Comparison of ENCODE assay signal across 9 cellular contexts in the genomic region with DNA sequence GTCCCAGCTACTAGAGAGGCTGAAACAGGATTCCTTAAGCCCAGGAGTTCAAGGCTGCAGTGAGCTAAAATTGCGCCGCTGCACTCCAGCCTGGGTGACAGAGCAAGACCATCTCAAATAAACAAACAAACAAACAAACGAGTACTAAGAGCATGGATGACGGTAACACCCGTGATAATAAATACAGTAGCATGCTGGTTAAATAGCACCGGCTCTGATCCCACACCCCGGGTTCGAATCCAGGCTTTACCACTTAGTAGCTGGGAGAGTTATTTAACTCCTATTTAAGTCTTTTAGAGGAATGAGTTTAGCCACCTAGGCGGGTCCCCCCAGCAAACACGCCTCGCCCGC. TPM values are rescaled to one million over a fixed set of nuclear protein-coding genes. Genes with fewer than 3 reads are reported as not detected.
DNase-seq lines count a peak whose midpoint lies in the region; ATAC-seq, FAIRE-seq and TF ChIP-seq lines count a peak whose summit lies in the region.
"Had no signal": no experiment of that assay in that cellular context is flagged by ENCODE, and none has a peak within 500 bp of the region (broad histone marks: within the 10 kb centered on the region; RNA-seq: fewer than 3 reads in every experiment).

No MANE protein-coding gene starts in this region.

- ATAC-seq in HG03457 (IDR thresholded peaks at IDR 0.05; ENCODE audit: unreplicated experiment): no peak

- H3K4me3 ChIP-seq in keratinocyte (ENCODE audit: control insufficient read depth in 2 of 3, extremely low read depth in 1 of 3, insufficient read depth in 2 of 3, low read depth in 1 of 3, low read length in 3 of 3) (peak overlapping the region; percentile 69 to 90 (median 75)), stomach smooth muscle (ENCODE audit: low read length in 2 of 2) (peak overlapping the region; percentile 94 to 99)

- H3K36me3 Mint-ChIP-seq in T-helper 1 cell treated with Interleukin-12 subunit alpha and Interleukin-12 subunit beta and Interleukin-4 antibody, amounts not matched to agents 30 μg/mL and 1 μg/mL, for 36 hours (ENCODE audit: low read depth): no peaks in the 10 kb centered on the region
- H3K36me3 Mint-ChIP-seq in activated T-helper 2 cell treated with anti-CD3 and anti-CD28 coated beads, Interferon-gamma antibody, Interleukin-2, Interleukin-4, amounts not matched to agents 10 μg/mL and 5 μg/mL and 100 μg/mL, durations not matched to agents 14 hours and 24 hours and 36 hours (ENCODE audit: low read depth): peaks cover 17% of the 10 kb centered on the region

- H3K27me3 ChIP-seq in keratinocyte (ENCODE audit: control insufficient read depth, extremely low read depth, insufficient read depth, low read length): no peaks in the 10 kb centered on the region
- H3K27me3 ChIP-seq in stomach smooth muscle (ENCODE audit: control insufficient read depth in 1 of 2, insufficient read depth in 2 of 2, low read length in 2 of 2): peaks cover 0 to 4% of the 10 kb centered on the region in 2 donors

- H3K4me3 Mint-ChIP-seq in T-helper 1 cell treated with Interleukin-12 subunit alpha and Interleukin-12 subunit beta and Interleukin-4 antibody, amounts not matched to agents 30 μg/mL and 1 μg/mL, for 36 hours: peak overlapping the region; percentile 98
- peak overlapping the region; percentile 90 for H3K4me3 Mint-ChIP-seq in activated T-helper 2 cell treated with anti-CD3 and anti-CD28 coated beads, Interferon-gamma antibody, Interleukin-2, Interleukin-4, amounts not matched to agents 10 μg/mL and 5 μg/mL and 100 μg/mL, durations not matched to agents 14 hours and 24 hours and 36 hours (ENCODE audit: low read depth)

- H3K27ac Mint-ChIP-seq in T-helper 1 cell treated with Interleukin-12 subunit alpha and Interleukin-12 subunit beta and Interleukin-4 antibody, amounts not matched to agents 30 μg/mL and 1 μg/mL, for 36 hours: peak overlapping the region; percentile 91
- H3K27ac Mint-ChIP-seq in activated T-helper 2 cell treated with anti-CD3 and anti-CD28 coated beads, Interferon-gamma antibody, Interleukin-2, Interleukin-4, amounts not matched to agents 10 μg/mL and 5 μg/mL and 100 μg/mL, durations not matched to agents 14 hours and 24 hours and 36 hours: peak overlapping the region; percentile 80

- intact Hi-C loops in activated T-helper 2 cell treated with anti-CD3 and anti-CD28 coated beads, Interferon-gamma antibody, Interleukin-2, Interleukin-4, amounts not matched to agents 10 μg/mL and 5 μg/mL and 100 μg/mL, durations not matched to agents 14 hours and 24 hours and 36 hours (cut with micrococcal nuclease): loop anchor here (1.0 to 5.0 kb wide), 5 partner anchors 34 to 248 kb away; a partner anchor contains a TSS

- H2AFZ ChIP-seq in keratinocyte (ENCODE audit: control insufficient read depth, low read length): peak overlapping the region; percentile 60

- no peaks in the 10 kb centered on the region for H3K9me1 ChIP-seq in keratinocyte (ENCODE audit: control insufficient read depth, extremely low read depth, insufficient read depth, low read length)

- H3K4me1 ChIP-seq in keratinocyte (ENCODE audit: control insufficient read depth, extremely low read depth, insufficient read depth, low read length): peaks cover 36% of the 10 kb centered on the region
- H3K4me1 ChIP-seq in stomach smooth muscle (ENCODE audit: control insufficient read depth, insufficient read depth, low read length): peaks cover 8% of the 10 kb centered on the region

- H3K4me1 Mint-ChIP-seq in T-helper 1 cell treated with Interleukin-12 subunit alpha and Interleukin-12 subunit beta and Interleukin-4 antibody, amounts not matched to agents 30 μg/mL and 1 μg/mL, for 36 hours (ENCODE audit: low read depth): peaks cover 19% of the 10 kb centered on the region
- H3K4me1 Mint-ChIP-seq in activated T-helper 2 cell treated with anti-CD3 and anti-CD28 coated beads, Interferon-gamma antibody, Interleukin-2, Interleukin-4, amounts not matched to agents 10 μg/mL and 5 μg/mL and 100 μg/mL, durations not matched to agents 14 hours and 24 hours and 36 hours (ENCODE audit: low read depth): peaks cover 19% of the 10 kb centered on the region

- FAIRE-seq in keratinocyte (lab: Jason Lieb, UNC): no peak

- H3K9me3 Mint-ChIP-seq in T-helper 1 cell treated with Interleukin-12 subunit alpha and Interleukin-12 subunit beta and Interleukin-4 antibody, amounts not matched to agents 30 μg/mL and 1 μg/mL, for 36 hours: no peaks in the 10 kb centered on the region
- H3K9me3 Mint-ChIP-seq in activated T-helper 2 cell treated with anti-CD3 and anti-CD28 coated beads, Interferon-gamma antibody, Interleukin-2, Interleukin-4, amounts not matched to agents 10 μg/mL and 5 μg/mL and 100 μg/mL, durations not matched to agents 14 hours and 24 hours and 36 hours: no peaks in the 10 kb centered on the region

- H3K4me2 ChIP-seq in keratinocyte (ENCODE audit: control insufficient read depth, extremely low read depth, insufficient read depth, low read depth, low read length): peak overlapping the region; percentile 85

- DNase-seq in T-helper 1 cell (no peak), keratinocyte (ENCODE audit: low read depth, low spot score) (no peak), NCI-H1930 (lab: John Stamatoyannopoulos, UW) (no peak), AML-193 (lab: John Stamatoyannopoulos, UW) (no peak)
- DNase-seq in activated T-helper 2 cell treated with anti-CD3 and anti-CD28 coated beads, Interferon-gamma antibody, Interleukin-2, Interleukin-4, amounts not matched to agents 10 μg/mL and 5 μg/mL and 100 μg/mL, durations not matched to agents 14 hours and 24 hours and 36 hours (ENCODE audit: low spot score): no peak

- peaks cover 3% of the 10 kb centered on the region for H4K20me1 ChIP-seq in keratinocyte (ENCODE audit: control insufficient read depth, extremely low read depth, insufficient read depth, low read length)

- TF ChIP-seq CTCF in keratinocyte (optimal IDR thresholded peaks at IDR 0.05 in 1 of 3, IDR thresholded peaks at IDR 0.05 in 1 of 3, conservative IDR thresholded peaks at IDR 0.05 in 1 of 3; ENCODE audit: extremely low read depth in 1 of 3, insufficient read depth in 2 of 3, low read length in 3 of 3): no peak

- dilution Hi-C loops in keratinocyte (cut with MboI; ENCODE audit: extremely low pct_ligation_motif_present, low sequenced_read_pairs): no loop called here

- H3K36me3 ChIP-seq in keratinocyte (ENCODE audit: control insufficient read depth in 2 of 2, extremely low read depth in 1 of 2, insufficient read depth in 2 of 2, low read length in 2 of 2) (peaks cover 3 to 18% of the 10 kb centered on the region in 2 experiments), stomach smooth muscle (ENCODE audit: control insufficient read depth in 2 of 2, insufficient read depth in 2 of 2, low read length in 2 of 2) (peaks cover 8% of the 10 kb centered on the region in 2 donors)

- peaks cover 28% of the 10 kb centered on the region for H3K27me3 Mint-ChIP-seq in T-helper 1 cell treated with Interleukin-12 subunit alpha and Interleukin-12 subunit beta and Interleukin-4 antibody, amounts not matched to agents 30 μg/mL and 1 μg/mL, for 36 hours (ENCODE audit: low read depth)
- peaks cover 4% of the 10 kb centered on the region for H3K27me3 Mint-ChIP-seq in activated T-helper 2 cell treated with anti-CD3 and anti-CD28 coated beads, Interferon-gamma antibody, Interleukin-2, Interleukin-4, amounts not matched to agents 10 μg/mL and 5 μg/mL and 100 μg/mL, durations not matched to agents 14 hours and 24 hours and 36 hours (ENCODE audit: low read depth)

- H3K9me3 ChIP-seq in keratinocyte (ENCODE audit: control insufficient read depth, low read depth, low read length): no peaks in the 10 kb centered on the region
- H3K9me3 ChIP-seq in stomach smooth muscle (ENCODE audit: control insufficient read depth in 2 of 2, low read length in 2 of 2): no peaks in the 10 kb centered on the region

- H3K79me2 ChIP-seq in keratinocyte (ENCODE audit: control insufficient read depth, insufficient read depth, low read length): peaks cover 43% of the 10 kb centered on the region

- H3K9ac ChIP-seq in keratinocyte (ENCODE audit: control insufficient read depth, extremely low read depth, insufficient read depth, low read length): peak overlapping the region; percentile 100
- H3K9ac ChIP-seq in stomach smooth muscle (ENCODE audit: low read length in 2 of 2): peak overlapping the region; percentile 97 to 99

- H3K27ac ChIP-seq in keratinocyte (ENCODE audit: control insufficient read depth, insufficient read depth, low read length): peak overlapping the region; percentile 99
- H3K27ac ChIP-seq in stomach smooth muscle (ENCODE audit: low read length): peak overlapping the region; percentile 53

RNA-seq across cellular contexts. Expression of a gene that starts 0.3 kb away (rescaled TPM):
- 34.9 and 39.0 TPM in 2 replicates for total RNA-seq in activated T-helper 2 cell treated with anti-CD3 and anti-CD28 coated beads, Interferon-gamma antibody, Interleukin-2, Interleukin-4, amounts not matched to agents 10 μg/mL and 5 μg/mL and 100 μg/mL, durations not matched to agents 14 hours and 24 hours and 36 hours
- polyA plus RNA-seq in keratinocyte: 21.9 to 33.1 TPM (median 31.1 TPM) in 3 replicates
- 10.5 TPM for polyA plus RNA-seq in keratinocyte (2011; ENCODE audit: low read depth)
- polyA plus RNA-seq in keratinocyte (2011; cell fraction: cytosol; rRNA removed): 18.5 and 27.3 TPM in 2 replicates
- 58.8 and 67.5 TPM in 2 replicates for polyA plus RNA-seq in keratinocyte (2011; cell fraction: nucleus; rRNA removed)
- polyA plus RNA-seq in keratinocyte (2012; ENCODE audit: low replicate concordance): 13.2 and 18.5 TPM in 2 replicates
- 39.2 to 82.0 TPM (median 43.8 TPM) in 3 replicates for polyA minus RNA-seq in keratinocyte
- polyA minus RNA-seq in keratinocyte (2011; cell fraction: cytosol; rRNA and poly(A)+ RNA removed): 49.3 TPM
- polyA minus RNA-seq in keratinocyte (2011; cell fraction: nucleus; rRNA and poly(A)+ RNA removed): 25.0 and 25.1 TPM in 2 replicates

RNA-seq across cellular contexts. Expression of a gene that starts 30.9 kb away (rescaled TPM):
- total RNA-seq in activated T-helper 2 cell treated with anti-CD3 and anti-CD28 coated beads, Interferon-gamma antibody, Interleukin-2, Interleukin-4, amounts not matched to agents 10 μg/mL and 5 μg/mL and 100 μg/mL, durations not matched to agents 14 hours and 24 hours and 36 hours: not detected in 2 replicates
- not detected in 3 replicates for polyA plus RNA-seq in keratinocyte
- not detected for polyA plus RNA-seq in keratinocyte (2011; ENCODE audit: low read depth)
- polyA plus RNA-seq in keratinocyte (2011; cell fraction: cytosol; rRNA removed): not detected in 2 replicates
- polyA plus RNA-seq in keratinocyte (2011; cell fraction: nucleus; rRNA removed): not detected in 2 replicates
- not detected in 2 replicates for polyA plus RNA-seq in keratinocyte (2012; ENCODE audit: low replicate concordance)
- not detected in 3 replicates for polyA minus RNA-seq in keratinocyte
- not detected for polyA minus RNA-seq in keratinocyte (2011; cell fraction: cytosol; rRNA and poly(A)+ RNA removed)
- polyA minus RNA-seq in keratinocyte (2011; cell fraction: nucleus; rRNA and poly(A)+ RNA removed): not detected in 2 replicates
- total RNA-seq: A172 had no signal

RNA-seq across cellular contexts. Expression of a gene that starts 53.2 kb away (rescaled TPM):
- 22.5 and 24.2 TPM in 2 replicates for total RNA-seq in activated T-helper 2 cell treated with anti-CD3 and anti-CD28 coated beads, Interferon-gamma antibody, Interleukin-2, Interleukin-4, amounts not matched to agents 10 μg/mL and 5 μg/mL and 100 μg/mL, durations not matched to agents 14 hours and 24 hours and 36 hours
- polyA plus RNA-seq in keratinocyte: 11.8 to 16.8 TPM (median 13.7 TPM) in 3 replicates
- 5.5 TPM for polyA plus RNA-seq in keratinocyte (2011; ENCODE audit: low read depth)
- 13.0 and 15.7 TPM in 2 replicates for polyA plus RNA-seq in keratinocyte (2011; cell fraction: cytosol; rRNA removed)
- polyA plus RNA-seq in keratinocyte (2011; cell fraction: nucleus; rRNA removed): 28.8 and 29.8 TPM in 2 replicates
- polyA plus RNA-seq in keratinocyte (2012; ENCODE audit: low replicate concordance): 2.9 and 11.8 TPM in 2 replicates
- polyA minus RNA-seq in keratinocyte: 11.7 to 17.1 TPM (median 13.6 TPM) in 3 replicates
- polyA minus RNA-seq in keratinocyte (2011; cell fraction: cytosol; rRNA and poly(A)+ RNA removed): 11.1 TPM
- polyA minus RNA-seq in keratinocyte (2011; cell fraction: nucleus; rRNA and poly(A)+ RNA removed): 14.1 and 17.6 TPM in 2 replicates
